Comparison of ENCODE assay signal across 25 cellular contexts in genomic region chr15:52161406-52161966, GRCh38. TPM values are rescaled to one million over a fixed set of nuclear protein-coding genes. Genes with fewer than 3 reads are reported as not detected.
A peak's percentile ranks its signal among the peaks of the same experiment; 100 is the strongest.
DNase-seq lines count a peak whose midpoint lies in the region; ATAC-seq lines count a peak whose summit lies in the region.
"Had no signal": no experiment of that assay in that cellular context is flagged by ENCODE, and none has a peak within 500 bp of the region (broad histone marks: within the 10 kb centered on the region; RNA-seq: fewer than 3 reads in every experiment).

No MANE protein-coding gene starts in this region.

- no peak overlapping the region for H2AFZ ChIP-seq in mesenchymal stem cell (ENCODE audit: low read depth, low read length)

- peaks cover 16% of the 10 kb centered on the region for H3K36me3 Mint-ChIP-seq in activated CD8-positive, alpha-beta memory T cell treated with anti-CD3 and anti-CD28 coated beads, Interleukin-2, amount 10 ng/mL, durations not matched to agents 7 days and 5 days

- H3K14ac ChIP-seq in mesenchymal stem cell (ENCODE audit: low read length in 2 of 2): no peak overlapping the region

- peak; percentile 30 for DNase-seq in activated CD8-positive, alpha-beta memory T cell treated with anti-CD3 and anti-CD28 coated beads for 24 hours
- DNase-seq in activated CD8-positive, alpha-beta memory T cell treated with anti-CD3 and anti-CD28 coated beads, Interleukin-2, amount 10 ng/mL, durations not matched to agents 7 days and 5 days: no peak
- DNase-seq in cerebellar cortex (ENCODE audit: low spot score) (peak; percentile 58), mesenchymal stem cell (no peak), DMS 273 treated with DMSO at 0.1 percent for 48 hours (lab: John Stamatoyannopoulos, UW) (no peak), hippocampal formation (lab: John Stamatoyannopoulos, UW) (no peak)
- DNase-seq in stimulated activated naive CD8-positive, alpha-beta T cell treated with anti-CD3 and anti-CD28 coated beads, Interleukin-15, amount 100 ng/mL, for 72 hours: no peak
- DNase-seq: BE2C; CD8-positive, alpha-beta memory T cell; DMS79 treated with DMSO at 0.1 percent for 48 hours; KBM-7; MG63; NCI-H1105 treated with DMSO at 0.1 percent for 48 hours; NCI-H146; NCI-H1930; NCI-H2107; NCI-H446; NCI-H524 treated with DMSO at 0.1 percent for 48 hours; NCI-H774; PC-3 had no signal

- H3K4me3 ChIP-seq in mesenchymal stem cell (ENCODE audit: insufficient read depth in 1 of 2, low read depth in 1 of 2, low read length in 2 of 2): no peak overlapping the region
- H3K4me3 ChIP-seq: MG63 had no signal

- H2BK12ac ChIP-seq in mesenchymal stem cell (ENCODE audit: low read length in 2 of 2): no peak overlapping the region

- no peak overlapping the region for H3K9ac ChIP-seq in mesenchymal stem cell (ENCODE audit: low read length)

- H2BK120ac ChIP-seq in mesenchymal stem cell (ENCODE audit: low read depth, low read length): no peak overlapping the region

- no peaks in the 10 kb centered on the region for H3K9me3 ChIP-seq in mesenchymal stem cell (ENCODE audit: control insufficient read depth, low read length)
- H3K9me3 ChIP-seq: BE2C, MG63 had no signal

- H4K91ac ChIP-seq in mesenchymal stem cell (ENCODE audit: low read length): no peak overlapping the region

- H3K9me3 Mint-ChIP-seq in activated CD8-positive, alpha-beta memory T cell treated with anti-CD3 and anti-CD28 coated beads, Interleukin-2, amount 10 ng/mL, durations not matched to agents 7 days and 5 days (ENCODE audit: low read depth): no peaks in the 10 kb centered on the region
- H3K9me3 Mint-ChIP-seq in stimulated activated naive CD8-positive, alpha-beta T cell treated with anti-CD3 and anti-CD28 coated beads, Interleukin-15, amount 100 ng/mL, for 72 hours: no peaks in the 10 kb centered on the region
- H3K9me3 Mint-ChIP-seq: CD8-positive, alpha-beta memory T cell had no signal

- no peak overlapping the region for H3K18ac ChIP-seq in mesenchymal stem cell (ENCODE audit: low read depth in 1 of 2, low read length in 2 of 2)

- CTCF ChIA-PET in activated CD8-positive, alpha-beta memory T cell treated with anti-CD3 and anti-CD28 coated beads, Interleukin-2, amount 10 ng/mL, durations not matched to agents 7 days and 5 days (lab: Charles Lee): interaction anchor here (1.5 to 4.0 kb wide), 4 partner anchors 16 to 66 kb away, joined by 3 to 13 read pairs (median 10); no protein-coding TSS in a partner anchor

- no peaks in the 10 kb centered on the region for H3K27me3 ChIP-seq in mesenchymal stem cell (ENCODE audit: control insufficient read depth in 1 of 2, insufficient read depth in 1 of 2, low read length in 2 of 2)
- H3K27me3 ChIP-seq: BE2C, MG63 had no signal

- no peak overlapping the region for H4K8ac ChIP-seq in mesenchymal stem cell (ENCODE audit: low read length)

- no peak overlapping the region for H3K4me3 Mint-ChIP-seq in activated CD8-positive, alpha-beta memory T cell treated with anti-CD3 and anti-CD28 coated beads, Interleukin-2, amount 10 ng/mL, durations not matched to agents 7 days and 5 days
- H3K4me3 Mint-ChIP-seq in stimulated activated naive CD8-positive, alpha-beta T cell treated with anti-CD3 and anti-CD28 coated beads, Interleukin-15, amount 100 ng/mL, for 72 hours: no peak overlapping the region
- H3K4me3 Mint-ChIP-seq: CD14-positive monocyte; CD8-positive, alpha-beta memory T cell had no signal

- 98% methylated on average over 11 of the region's 13 CpGs for WGBS in mesenchymal stem cell

- H3K4ac ChIP-seq in mesenchymal stem cell (ENCODE audit: low read depth in 1 of 2, low read length in 2 of 2): no peak overlapping the region

- H3K79me1 ChIP-seq in mesenchymal stem cell (replicated peaks; ENCODE audit: low read length, poor library complexity, severe bottlenecking): peaks cover 25% of the 10 kb centered on the region

- ATAC-seq in activated CD8-positive, alpha-beta memory T cell treated with anti-CD3 and anti-CD28 coated beads, Interleukin-2, amount 10 ng/mL, durations not matched to agents 7 days and 5 days: no peak
- no peak for ATAC-seq in stimulated activated naive CD8-positive, alpha-beta T cell treated with anti-CD3 and anti-CD28 coated beads, Interleukin-15, amount 100 ng/mL, for 72 hours
- ATAC-seq: PC-3, Right ventricle myocardium inferior had no signal

- peak overlapping the region; percentile 47 for H2AK5ac ChIP-seq in mesenchymal stem cell (ENCODE audit: low read length, severe bottlenecking)

- no peak overlapping the region for H3K23ac ChIP-seq in mesenchymal stem cell (ENCODE audit: low read length in 2 of 2)

- H2BK15ac ChIP-seq in mesenchymal stem cell (ENCODE audit: low read depth, poor library complexity, severe bottlenecking): no peak overlapping the region

- H3K4me1 ChIP-seq in mesenchymal stem cell (ENCODE audit: control insufficient read depth, insufficient read depth, low read depth, low read length): peaks cover 6% of the 10 kb centered on the region
- H3K4me1 ChIP-seq: BE2C had no signal

- H3K27ac Mint-ChIP-seq in activated CD8-positive, alpha-beta memory T cell treated with anti-CD3 and anti-CD28 coated beads, Interleukin-2, amount 10 ng/mL, durations not matched to agents 7 days and 5 days: no peak overlapping the region
- H3K27ac Mint-ChIP-seq in stimulated activated naive CD8-positive, alpha-beta T cell treated with anti-CD3 and anti-CD28 coated beads, Interleukin-15, amount 100 ng/mL, for 72 hours: no peak overlapping the region

- no peaks in the 10 kb centered on the region for H3K27me3 Mint-ChIP-seq in activated CD8-positive, alpha-beta memory T cell treated with anti-CD3 and anti-CD28 coated beads, Interleukin-2, amount 10 ng/mL, durations not matched to agents 7 days and 5 days
- no peaks in the 10 kb centered on the region for H3K27me3 Mint-ChIP-seq in stimulated activated naive CD8-positive, alpha-beta T cell treated with anti-CD3 and anti-CD28 coated beads, Interleukin-15, amount 100 ng/mL, for 72 hours
- H3K27me3 Mint-ChIP-seq: CD8-positive, alpha-beta memory T cell had no signal

- H3K36me3 ChIP-seq in mesenchymal stem cell (ENCODE audit: control insufficient read depth in 1 of 2, insufficient read depth in 2 of 2, low read depth in 1 of 2, low read length in 2 of 2): peaks cover 18 to 26% of the 10 kb centered on the region in 2 experiments
- H3K36me3 ChIP-seq: BE2C, MG63 had no signal

- H3K4me1 Mint-ChIP-seq in activated CD8-positive, alpha-beta memory T cell treated with anti-CD3 and anti-CD28 coated beads, Interleukin-2, amount 10 ng/mL, durations not matched to agents 7 days and 5 days: peaks cover 15% of the 10 kb centered on the region
- peaks cover 22% of the 10 kb centered on the region for H3K4me1 Mint-ChIP-seq in stimulated activated naive CD8-positive, alpha-beta T cell treated with anti-CD3 and anti-CD28 coated beads, Interleukin-15, amount 100 ng/mL, for 72 hours
- H3K4me1 Mint-ChIP-seq: CD14-positive monocyte had no signal

- H3K4me2 ChIP-seq in mesenchymal stem cell (ENCODE audit: low read length, poor library complexity, severe bottlenecking): no peak overlapping the region

- no peak overlapping the region for H2BK5ac ChIP-seq in mesenchymal stem cell (ENCODE audit: low read depth, low read length, poor library complexity, severe bottlenecking)

- no peak overlapping the region for H3K27ac ChIP-seq in mesenchymal stem cell (ENCODE audit: low read length, poor library complexity, severe bottlenecking)
- H3K27ac ChIP-seq: 22Rv1 had no signal

RNA-seq across cellular contexts. Expression of gene GNB5, which starts 29.7 kb away (rescaled TPM):
- total RNA-seq in activated CD8-positive, alpha-beta memory T cell treated with anti-CD3 and anti-CD28 coated beads, Interleukin-2, amount 10 ng/mL, durations not matched to agents 7 days and 5 days: 10 to 100 TPM; 27.9 to 39.5 TPM
- 15.8 TPM for polyA plus RNA-seq in mesenchymal stem cell (2013, experiment 1 of 2)
- polyA plus RNA-seq in mesenchymal stem cell (2013, experiment 2 of 2): 15.7 TPM

RNA-seq across cellular contexts. Expression of gene BCL2L10, which starts 48.9 kb away (rescaled TPM):
- total RNA-seq in activated CD8-positive, alpha-beta memory T cell treated with anti-CD3 and anti-CD28 coated beads, Interleukin-2, amount 10 ng/mL, durations not matched to agents 7 days and 5 days: not detected
- 0.06 TPM for polyA plus RNA-seq in mesenchymal stem cell (2013, experiment 1 of 2)
- polyA plus RNA-seq in mesenchymal stem cell (2013, experiment 2 of 2): not detected
- total RNA-seq: H4, PC-3, Right ventricle myocardium inferior, SK-MEL-5 had no signal
- polyA plus RNA-seq: CD14-positive monocyte had no signal

Comparison
In these comparisons a context has a peak if more than half of its experiments do, and no peak if none do; other contexts are left out.
1. DNase-seq: peak in activated CD8-positive, alpha-beta memory T cell treated with anti-CD3 and anti-CD28 coated beads for 24 hours (single experiment) and cerebellar cortex (single experiment); none in activated CD8-positive, alpha-beta memory T cell treated with anti-CD3 and anti-CD28 coated beads, Interleukin-2, amount 10 ng/mL, durations not matched to agents 7 days and 5 days (single experiment), mesenchymal stem cell (single experiment), DMS 273 treated with DMSO at 0.1 percent for 48 hours (single experiment), stimulated activated naive CD8-positive, alpha-beta T cell treated with anti-CD3 and anti-CD28 coated beads, Interleukin-15, amount 100 ng/mL, for 72 hours (0 of 2) and hippocampal formation (0 of 2).